ENCODE assay signal across 8 cellular contexts in genomic region chr12:59596232-59597143, GRCh38. TPM values are rescaled to one million over a fixed set of nuclear protein-coding genes. Genes with fewer than 3 reads are reported as not detected.
DNase-seq lines count a peak whose midpoint lies in the region; ATAC-seq, FAIRE-seq and TF ChIP-seq lines count a peak whose summit lies in the region.

No MANE protein-coding gene starts in this region.

- H3K27me3 Mint-ChIP-seq in activated T-cell treated with anti-CD3 and anti-CD28 coated beads, Interleukin-2, amount 50 U/mL, for 72 hours (ENCODE audit: low read depth): no peaks in the 10 kb centered on the region
- no peaks in the 10 kb centered on the region for H3K27me3 Mint-ChIP-seq in natural killer cell (ENCODE audit: low read depth in 2 of 2)
- no peaks in the 10 kb centered on the region for H3K27me3 Mint-ChIP-seq in stimulated activated naive B cell treated with anti-CD40 and anti-IgM and Interleukin-4, amounts not matched to agents 10 μg/mL and 1 μg/mL and 100 μg/mL, for 72 hours

- intact Hi-C loops in natural killer cell (cut with micrococcal nuclease): loop anchor here (2.0 to 5.0 kb wide), 2 partner anchors 40 to 211 kb away; no protein-coding TSS in a partner anchor

- no peak for TF ChIP-seq CTCF in fibroblast of mammary gland (conservative IDR thresholded peaks at IDR 0.05; ENCODE audit: control insufficient read depth, insufficient read depth, low read depth, low read length)
- no peak for TF ChIP-seq CTCF in natural killer cell (IDR thresholded peaks at IDR 0.05)

- ATAC-seq in GM21381 (IDR thresholded peaks at IDR 0.05; ENCODE audit: unreplicated experiment) (peak; percentile 41), natural killer cell (peak; percentile 54 to 81 (median 68))
- ATAC-seq in activated T-cell treated with anti-CD3 and anti-CD28 coated beads, Interleukin-2, amount 50 U/mL, for 72 hours (replicated peaks in 1 of 2): peak; percentile 59 to 63
- ATAC-seq in stimulated activated naive B cell treated with anti-CD40 and anti-IgM and Interleukin-4, amounts not matched to agents 10 μg/mL and 1 μg/mL and 100 μg/mL, for 72 hours (replicated peaks): peak; percentile 67 to 70

- peak overlapping the region; percentile 99 for H3K27ac Mint-ChIP-seq in activated T-cell treated with anti-CD3 and anti-CD28 coated beads, Interleukin-2, amount 50 U/mL, for 72 hours
- peak overlapping the region; percentile 93 to 99 for H3K27ac Mint-ChIP-seq in natural killer cell
- H3K27ac Mint-ChIP-seq in stimulated activated naive B cell treated with anti-CD40 and anti-IgM and Interleukin-4, amounts not matched to agents 10 μg/mL and 1 μg/mL and 100 μg/mL, for 72 hours: peak overlapping the region; percentile 95

- H3K9me3 Mint-ChIP-seq in activated T-cell treated with anti-CD3 and anti-CD28 coated beads, Interleukin-2, amount 50 U/mL, for 72 hours: no peaks in the 10 kb centered on the region
- no peaks in the 10 kb centered on the region for H3K9me3 Mint-ChIP-seq in natural killer cell
- no peaks in the 10 kb centered on the region for H3K9me3 Mint-ChIP-seq in stimulated activated naive B cell treated with anti-CD40 and anti-IgM and Interleukin-4, amounts not matched to agents 10 μg/mL and 1 μg/mL and 100 μg/mL, for 72 hours

- peaks cover 5 to 19% of the 10 kb centered on the region in 2 donors for H3K36me3 Mint-ChIP-seq in activated T-cell treated with anti-CD3 and anti-CD28 coated beads, Interleukin-2, amount 50 U/mL, for 72 hours (ENCODE audit: insufficient read depth in 2 of 2)
- H3K36me3 Mint-ChIP-seq in natural killer cell: no peaks in the 10 kb centered on the region
- H3K36me3 Mint-ChIP-seq in stimulated activated naive B cell treated with anti-CD40 and anti-IgM and Interleukin-4, amounts not matched to agents 10 μg/mL and 1 μg/mL and 100 μg/mL, for 72 hours: peaks cover 0 to 1% of the 10 kb centered on the region in 2 donors

- DNase-seq in COLO668 (lab: John Stamatoyannopoulos, UW; ENCODE audit: unreplicated experiment) (peak; percentile 90), HTR-8/SVneo (ENCODE audit: insufficient read length, low spot score) (peak; percentile 36), OCI-M2 (lab: John Stamatoyannopoulos, UW; ENCODE audit: unreplicated experiment) (peak; percentile 26), fibroblast of mammary gland (ENCODE audit: low read depth) (peak; percentile 77), natural killer cell (peak; percentile 79)
- DNase-seq in activated T-cell treated with anti-CD3 and anti-CD28 coated beads, Interleukin-2, amount 50 U/mL, for 72 hours: peak; percentile 79 to 86
- DNase-seq in stimulated activated naive B cell treated with anti-CD40 and anti-IgM and Interleukin-4, amounts not matched to agents 10 μg/mL and 1 μg/mL and 100 μg/mL, for 72 hours: peak; percentile 71

- peak; percentile 71 for FAIRE-seq in HTR-8/SVneo (lab: Jason Lieb, UNC)

- H3K4me1 Mint-ChIP-seq in activated T-cell treated with anti-CD3 and anti-CD28 coated beads, Interleukin-2, amount 50 U/mL, for 72 hours (ENCODE audit: low read depth): peaks cover 54% of the 10 kb centered on the region
- peaks cover 51 to 56% of the 10 kb centered on the region in 2 donors for H3K4me1 Mint-ChIP-seq in natural killer cell
- peaks cover 22 to 48% of the 10 kb centered on the region in 2 donors for H3K4me1 Mint-ChIP-seq in stimulated activated naive B cell treated with anti-CD40 and anti-IgM and Interleukin-4, amounts not matched to agents 10 μg/mL and 1 μg/mL and 100 μg/mL, for 72 hours

- H3K4me3 ChIP-seq in fibroblast of mammary gland (ENCODE audit: control insufficient read depth, low read depth, low read length): peak overlapping the region; percentile 76

- H3K4me3 Mint-ChIP-seq in activated T-cell treated with anti-CD3 and anti-CD28 coated beads, Interleukin-2, amount 50 U/mL, for 72 hours: peak overlapping the region; percentile 95 to 99
- peak overlapping the region; percentile 96 for H3K4me3 Mint-ChIP-seq in natural killer cell
- peak overlapping the region; percentile 88 to 97 for H3K4me3 Mint-ChIP-seq in stimulated activated naive B cell treated with anti-CD40 and anti-IgM and Interleukin-4, amounts not matched to agents 10 μg/mL and 1 μg/mL and 100 μg/mL, for 72 hours

RNA-seq across cellular contexts. Expression of gene SLC16A7, which starts 0.7 kb away (rescaled TPM):
- 10 to 100 TPM; 38.8 to 40.2 TPM for total RNA-seq in activated T-cell treated with anti-CD3 and anti-CD28 coated beads, Interleukin-2, amount 50 U/mL, for 72 hours
- 10 to 100 TPM; 42.4 to 46.9 (median 43.2) TPM for total RNA-seq in natural killer cell

Comparison
In these comparisons a context has a peak if more than half of its experiments do, and no peak if none do; other contexts are left out.
1. Peak in every context shown above with its lines: DNase-seq, ATAC-seq and H3K4me3 ChIP-seq.
2. DNase-seq: peak in every context shown above with its lines; median percentile 90 in COLO668; 82 in activated T-cell treated with anti-CD3 and anti-CD28 coated beads, Interleukin-2, amount 50 U/mL, for 72 hours; 79 in natural killer cell; 77 in fibroblast of mammary gland; 71 in stimulated activated naive B cell treated with anti-CD40 and anti-IgM and Interleukin-4, amounts not matched to agents 10 μg/mL and 1 μg/mL and 100 μg/mL, for 72 hours; 36 in HTR-8/SVneo; 26 in OCI-M2.